1 cellular context compared by ENCODE assay signal in the genomic region with DNA sequence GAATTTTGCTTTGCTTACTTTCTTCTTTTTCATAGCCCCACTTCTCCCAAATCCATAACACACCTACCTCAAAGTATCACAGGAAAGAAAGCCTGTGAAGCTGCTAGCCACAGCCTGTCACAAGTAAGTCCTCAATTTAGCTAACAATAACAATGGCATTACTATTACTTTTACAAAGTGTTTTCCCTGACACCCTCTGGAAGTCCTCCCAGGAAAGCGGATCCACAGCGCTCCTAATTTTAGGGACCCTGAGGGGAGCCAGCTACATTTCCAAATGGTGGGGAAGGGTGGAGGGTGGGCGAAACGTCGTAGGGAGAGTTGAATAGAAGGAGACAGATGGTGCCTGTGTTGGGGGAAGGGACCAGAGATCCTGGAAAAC.
TF ChIP-seq lines count a peak whose summit lies in the region.

No MANE protein-coding gene starts in this region.

TF ChIP-seq in liver, 16 proteins besides CTCF, POLR2A, EP300 and RAD21 (continued from another document):
- TF ChIP-seq, protein P1, sequence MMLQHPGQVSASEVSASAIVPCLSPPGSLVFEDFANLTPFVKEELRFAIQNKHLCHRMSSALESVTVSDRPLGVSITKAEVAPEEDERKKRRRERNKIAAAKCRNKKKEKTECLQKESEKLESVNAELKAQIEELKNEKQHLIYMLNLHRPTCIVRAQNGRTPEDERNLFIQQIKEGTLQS (IDR thresholded peaks at IDR 0.05), result no peak
- TF ChIP-seq, protein P2, sequence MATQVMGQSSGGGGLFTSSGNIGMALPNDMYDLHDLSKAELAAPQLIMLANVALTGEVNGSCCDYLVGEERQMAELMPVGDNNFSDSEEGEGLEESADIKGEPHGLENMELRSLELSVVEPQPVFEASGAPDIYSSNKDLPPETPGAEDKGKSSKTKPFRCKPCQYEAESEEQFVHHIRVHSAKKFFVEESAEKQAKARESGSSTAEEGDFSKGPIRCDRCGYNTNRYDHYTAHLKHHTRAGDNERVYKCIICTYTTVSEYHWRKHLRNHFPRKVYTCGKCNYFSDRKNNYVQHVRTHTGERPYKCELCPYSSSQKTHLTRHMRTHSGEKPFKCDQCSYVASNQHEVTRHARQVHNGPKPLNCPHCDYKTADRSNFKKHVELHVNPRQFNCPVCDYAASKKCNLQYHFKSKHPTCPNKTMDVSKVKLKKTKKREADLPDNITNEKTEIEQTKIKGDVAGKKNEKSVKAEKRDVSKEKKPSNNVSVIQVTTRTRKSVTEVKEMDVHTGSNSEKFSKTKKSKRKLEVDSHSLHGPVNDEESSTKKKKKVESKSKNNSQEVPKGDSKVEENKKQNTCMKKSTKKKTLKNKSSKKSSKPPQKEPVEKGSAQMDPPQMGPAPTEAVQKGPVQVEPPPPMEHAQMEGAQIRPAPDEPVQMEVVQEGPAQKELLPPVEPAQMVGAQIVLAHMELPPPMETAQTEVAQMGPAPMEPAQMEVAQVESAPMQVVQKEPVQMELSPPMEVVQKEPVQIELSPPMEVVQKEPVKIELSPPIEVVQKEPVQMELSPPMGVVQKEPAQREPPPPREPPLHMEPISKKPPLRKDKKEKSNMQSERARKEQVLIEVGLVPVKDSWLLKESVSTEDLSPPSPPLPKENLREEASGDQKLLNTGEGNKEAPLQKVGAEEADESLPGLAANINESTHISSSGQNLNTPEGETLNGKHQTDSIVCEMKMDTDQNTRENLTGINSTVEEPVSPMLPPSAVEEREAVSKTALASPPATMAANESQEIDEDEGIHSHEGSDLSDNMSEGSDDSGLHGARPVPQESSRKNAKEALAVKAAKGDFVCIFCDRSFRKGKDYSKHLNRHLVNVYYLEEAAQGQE (IDR thresholded peaks at IDR 0.05), result no peak
TF ChIP-seq in liver: peak in this region for 0.
